In genomic region chr10:119497243-119497642, GRCh38 we compare ENCODE assay signal across 1 cellular context.
TF ChIP-seq lines count a peak whose summit lies in the region.

No MANE protein-coding gene starts in this region.

TF ChIP-seq in IMR-90, 13 proteins besides CTCF, POLR2A, EP300 and RAD21:
- TF ChIP-seq RCOR1 (IDR thresholded peaks at IDR 0.05; ENCODE audit: insufficient replicate concordance, low read length), result no peak
- TF ChIP-seq CHD1 (IDR thresholded peaks at IDR 0.05; ENCODE audit: low read depth, low read length), result no peak
- TF ChIP-seq MAFK (IDR thresholded peaks at IDR 0.05; ENCODE audit: low read depth, low read length), result no peak
- TF ChIP-seq BHLHE40 (IDR thresholded peaks at IDR 0.05; ENCODE audit: low read depth, low read length), result no peak
- no peak for TF ChIP-seq USF2 (IDR thresholded peaks at IDR 0.05; ENCODE audit: low read depth, low read length)
- no peak for TF ChIP-seq MXI1 (IDR thresholded peaks at IDR 0.05; ENCODE audit: borderline replicate concordance, low read depth, low read length)
- TF ChIP-seq FOS (IDR thresholded peaks at IDR 0.05; ENCODE audit: low read depth, low read length), result no peak
- TF ChIP-seq CEBPB (IDR thresholded peaks at IDR 0.05; ENCODE audit: low read depth, low read length), result no peak
- no peak for TF ChIP-seq MAZ (IDR thresholded peaks at IDR 0.05; ENCODE audit: borderline replicate concordance, low read depth, low read length)
- TF ChIP-seq NFE2L2 (IDR thresholded peaks at IDR 0.05; ENCODE audit: low read depth, low read length), result no peak
- TF ChIP-seq RFX5 (IDR thresholded peaks at IDR 0.05; ENCODE audit: low read depth, low read length), result no peak
- no peak for TF ChIP-seq ELK1 (IDR thresholded peaks at IDR 0.05; ENCODE audit: borderline replicate concordance, low read depth, low read length)
